ENCODE assay signal across 8 cellular contexts in the genomic region with DNA sequence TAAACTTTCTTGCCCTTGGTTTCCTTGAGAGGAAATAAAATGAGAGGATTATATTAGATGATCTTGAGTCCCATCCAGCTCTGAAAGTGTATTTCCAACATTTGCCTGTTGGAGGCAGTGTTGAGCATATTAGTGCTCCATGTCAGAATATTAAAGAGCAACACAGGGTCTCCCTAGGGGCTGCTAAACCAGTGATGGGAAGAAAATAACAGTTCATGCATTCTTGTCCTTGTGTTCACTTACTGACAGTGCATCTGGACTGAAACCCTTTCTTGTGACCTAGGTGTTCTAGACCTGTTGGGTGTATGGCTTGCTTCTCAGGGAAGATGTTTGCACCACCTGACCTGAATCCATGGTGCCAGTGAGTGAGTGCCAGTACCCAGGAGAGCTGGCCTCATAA.
DNase-seq lines count a peak whose midpoint lies in the region; ATAC-seq, FAIRE-seq and TF ChIP-seq lines count a peak whose summit lies in the region.

No MANE protein-coding gene starts in this region.

- no peak overlapping the region for H3K9ac ChIP-seq in GM12878 (ENCODE audit: control insufficient read depth, insufficient read depth, low read length)

- RAD21 ChIA-PET in GM12878 (lab: Charles Lee; ENCODE audit: unreplicated experiment), result interaction anchor here (0.9 to 10.2 kb wide), 8 partner anchors 63 to 176 kb away, joined by 3 to 193 read pairs (median 4); no protein-coding TSS in a partner anchor

- TF ChIP-seq POLR2A in GM12878 (IDR thresholded peaks at IDR 0.05; ENCODE audit: low read depth, low read length) (no peak), right lobe of liver (IDR thresholded peaks at IDR 0.05) (no peak), GM12891 (IDR thresholded peaks at IDR 0.05; ENCODE audit: low read depth, low read length) (no peak)

- H3K4me2 ChIP-seq in GM12878 (ENCODE audit: control insufficient read depth, insufficient read depth), result no peak overlapping the region

- CTCF ChIA-PET in GM12878 (lab: Yijun Ruan, JAX), result interaction anchor here (0.6 to 17.6 kb wide), 31 partner anchors 10 to 288 kb away, joined by 3 to 482 read pairs (median 4); no protein-coding TSS in a partner anchor

- H3K27me3 ChIP-seq in BE2C (peaks cover 3% of the 10 kb centered on the region; the same call in 1 of the 2 replicates), H7 (ENCODE audit: control insufficient read depth, insufficient read depth, low read length) (no peaks in the 10 kb centered on the region; the same call in 1 of the 2 replicates), GM12878 (replicated peaks in 1 of 2; ENCODE audit: control insufficient read depth in 2 of 2, insufficient read depth in 2 of 2, low read length in 1 of 2) (no peaks in the 10 kb centered on the region), right lobe of liver (no peaks in the 10 kb centered on the region)

- no peaks in the 10 kb centered on the region for H4K20me1 ChIP-seq in GM12878 (ENCODE audit: control insufficient read depth, insufficient read depth)

- in situ Hi-C loops in GM12878 (cut with MboI), result no loop called here

- DNase-seq in BE2C (peak; percentile 19), H7 (peak; percentile 22), GM12878 (ENCODE audit: low read depth, low spot score) (no peak), right lobe of liver (no peak), GM12891 (ENCODE audit: insufficient read length, low spot score) (no peak), glomerular visceral epithelial cell (ENCODE audit: extremely low spot score) (no peak), HTR-8/SVneo (ENCODE audit: insufficient read length, low spot score) (no peak)

- no peak for TF ChIP-seq EP300 in GM12878 (IDR thresholded peaks at IDR 0.05; ENCODE audit: borderline replicate concordance in 1 of 2, control insufficient read depth in 1 of 2, low read depth in 2 of 2, low read length in 2 of 2)

- H3K4me1 ChIP-seq in BE2C (peaks cover 2% of the 10 kb centered on the region; the same call in 1 of the 2 replicates), GM12878 (ENCODE audit: control insufficient read depth, insufficient read depth, low read length) (peaks cover 4% of the 10 kb centered on the region; the same call in 1 of the 2 replicates), right lobe of liver (no peaks in the 10 kb centered on the region)

- no peak for ATAC-seq in GM12878
- ATAC-seq in right lobe of liver, result no peak
- ATAC-seq in HG03469 (IDR thresholded peaks at IDR 0.05; ENCODE audit: unreplicated experiment), result no peak

- H3K9me3 ChIP-seq in BE2C, result no peaks in the 10 kb centered on the region; the same call in 1 of the 2 replicates
- no peaks in the 10 kb centered on the region for H3K9me3 ChIP-seq in GM12878 (replicated peaks; ENCODE audit: control insufficient read depth, insufficient read depth, low read length)
- no peaks in the 10 kb centered on the region for H3K9me3 ChIP-seq in right lobe of liver

- H2AFZ ChIP-seq in GM12878 (ENCODE audit: control insufficient read depth, low read depth, low read length), result no peak overlapping the region

- no peak overlapping the region for H3K4me3 ChIP-seq in BE2C (ENCODE audit: low read depth, low read length)
- no peak overlapping the region for H3K4me3 ChIP-seq in H7 (ENCODE audit: insufficient read depth, low read depth, low read length)
- H3K4me3 ChIP-seq in GM12878, result no peak overlapping the region
- no peak overlapping the region for H3K4me3 ChIP-seq in right lobe of liver

- peak; percentile 20; the same call in 1 of the 2 replicates for TF ChIP-seq RAD21 in GM12878 (IDR thresholded peaks at IDR 0.05; ENCODE audit: insufficient read depth, low read depth, low read length)

- FAIRE-seq in GM12878 (lab: Jason Lieb, UNC) (no peak), GM12891 (lab: Jason Lieb, UNC) (no peak), HTR-8/SVneo (lab: Jason Lieb, UNC) (no peak)

- no TSS peak for BruUV-seq in GM12878 (replicated peaks; lab: Mats Ljungman, UMichigan)

- no peaks in the 10 kb centered on the region for H3K79me2 ChIP-seq in GM12878 (ENCODE audit: control insufficient read depth, insufficient read depth, low read length)

- TF ChIP-seq CTCF in BE2C (IDR thresholded peaks at IDR 0.05; ENCODE audit: low read depth, low read length) (peak; percentile 51), GM12878 (IDR thresholded peaks at IDR 0.05 in 2 of 3, conservative IDR thresholded peaks at IDR 0.05 in 1 of 3; ENCODE audit: control insufficient read depth in 2 of 3, extremely low read depth in 1 of 3, insufficient read depth in 1 of 3, low read depth in 3 of 3, low read length in 3 of 3) (peak; percentile 21 to 51 (median 41); a peak in 5 of 6 replicates), right lobe of liver (IDR thresholded peaks at IDR 0.05) (peak in 3 of 4 donors; percentile 15 to 37 (median 27))

- H3K27ac ChIP-seq in GM12878 (ENCODE audit: control insufficient read depth, insufficient read depth) (no peak overlapping the region), right lobe of liver (no peak overlapping the region)

- H3K36me3 ChIP-seq in BE2C (no peaks in the 10 kb centered on the region), H7 (replicated peaks; ENCODE audit: control insufficient read depth, insufficient read depth, low read length) (no peaks in the 10 kb centered on the region), GM12878 (ENCODE audit: control insufficient read depth in 2 of 2, insufficient read depth in 2 of 2, low read length in 1 of 2) (no peaks in the 10 kb centered on the region), right lobe of liver (no peaks in the 10 kb centered on the region)

- intact Hi-C loops in GM12878 (cut with micrococcal nuclease; ENCODE audit: unreplicated experiment) (no loop called here), right lobe of liver (cut with DNase I) (loop anchor here in 1 of 2 donors (10.0 kb wide), 1 partner anchor 283 kb away; no protein-coding TSS in a partner anchor)

- SMC1A ChIA-PET in GM12878 (lab: Charles Lee; ENCODE audit: uncharacterized antibody, unreplicated experiment), result interaction anchor here (0.9 to 10.6 kb wide), 18 partner anchors 11 to 175 kb away, joined by 3 to 268 read pairs (median 8); no protein-coding TSS in a partner anchor

- POLR2A ChIA-PET in GM12878 (lab: Charles Lee), result interaction anchor here (0.8 to 1.2 kb wide), 3 partner anchors 152 to 165 kb away, joined by 3 to 10 read pairs (median 3); no protein-coding TSS in a partner anchor

TF ChIP-seq in GM12878, 131 proteins besides CTCF, POLR2A, EP300 and RAD21:
- TF ChIP-seq NBN (IDR thresholded peaks at IDR 0.05), result no peak
- no peak for TF ChIP-seq TBL1XR1 (IDR thresholded peaks at IDR 0.05; ENCODE audit: low read depth, low read length)
- TF ChIP-seq STAT1 (conservative IDR thresholded peaks at IDR 0.05), result no peak
- TF ChIP-seq SREBF1 (IDR thresholded peaks at IDR 0.05; ENCODE audit: low read length), result no peak
- TF ChIP-seq SMAD1 (IDR thresholded peaks at IDR 0.05; ENCODE audit: low read depth, partially characterized antibody), result no peak
- TF ChIP-seq YBX1 (IDR thresholded peaks at IDR 0.05), result no peak
- no peak for TF ChIP-seq NRF1 (conservative IDR thresholded peaks at IDR 0.05; ENCODE audit: low read depth, low read length)
- no peak for TF ChIP-seq RELA (IDR thresholded peaks at IDR 0.05; ENCODE audit: borderline replicate concordance, partially characterized antibody)
- no peak for TF ChIP-seq MTA3 (IDR thresholded peaks at IDR 0.05; ENCODE audit: borderline replicate concordance, low read length)
- TF ChIP-seq CBX5 (IDR thresholded peaks at IDR 0.05; ENCODE audit: low read depth), result no peak
- TF ChIP-seq ETV6 (conservative IDR thresholded peaks at IDR 0.05 in 1 of 2, IDR thresholded peaks at IDR 0.05 in 1 of 2; ENCODE audit: borderline replicate concordance in 1 of 2, low read depth in 1 of 2), result no peak
- no peak for TF ChIP-seq HSF1 (IDR thresholded peaks at IDR 0.05; ENCODE audit: low read depth, low read length)

TF ChIP-seq in GM12891, 5 proteins besides CTCF, POLR2A, EP300 and RAD21:
- TF ChIP-seq PAX5 (IDR thresholded peaks at IDR 0.05; ENCODE audit: insufficient read depth, low read length, severe bottlenecking), result no peak
- no peak for TF ChIP-seq POLR2AphosphoS5 (IDR thresholded peaks at IDR 0.05; ENCODE audit: low read depth, low read length)
- no peak for TF ChIP-seq TAF1 (IDR thresholded peaks at IDR 0.05; ENCODE audit: low read depth, low read length)
- TF ChIP-seq POU2F2 (IDR thresholded peaks at IDR 0.05; ENCODE audit: low read depth, low read length), result no peak
- TF ChIP-seq SPI1 (IDR thresholded peaks at IDR 0.05; ENCODE audit: low read depth, low read length), result no peak

Comparison
In these comparisons a context has a peak if more than half of its experiments do, and no peak if none do; other contexts are left out.
1. DNase-seq: peak in BE2C (single experiment) and H7 (single experiment); none in GM12878 (single experiment), right lobe of liver (0 of 3), GM12891 (single experiment), glomerular visceral epithelial cell (single experiment) and HTR-8/SVneo (single experiment).
2. Peak in every context shown above with its lines, with median percentiles within 50 percentile points of each other: CTCF ChIP-seq.